Comparison of ENCODE assay signal across 22 cellular contexts in the genomic region with DNA sequence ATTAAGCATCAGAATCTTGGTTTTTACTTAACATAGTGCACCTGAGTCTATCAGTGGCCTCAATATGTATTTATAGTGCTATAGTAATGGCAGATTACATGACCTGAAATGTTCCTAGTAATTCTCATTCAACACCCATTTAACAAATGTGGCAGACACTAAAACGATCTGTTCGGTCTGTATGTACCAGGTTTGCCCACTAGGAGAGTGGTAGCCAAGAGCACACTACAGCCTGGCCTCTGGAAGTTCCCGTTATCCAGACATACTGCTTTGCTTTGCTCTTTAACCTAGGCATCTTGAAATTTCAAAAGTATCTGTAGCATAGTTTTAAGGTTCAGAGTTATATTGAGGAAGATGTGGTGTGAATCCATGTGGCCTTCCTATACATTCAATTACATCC.
"Had no signal": no experiment of that assay in that cellular context is flagged by ENCODE, and none has a peak within 500 bp of the region (broad histone marks: within the 10 kb centered on the region; RNA-seq: fewer than 3 reads in every experiment).

No MANE protein-coding gene starts in this region.

- H3K4me3 Mint-ChIP-seq: activated naive CD4-positive, alpha-beta T cell treated with anti-CD3 and anti-CD28 coated beads for 36 hours; activated naive CD8-positive, alpha-beta T cell treated with anti-CD3 and anti-CD28 coated beads, Interleukin-2, amount 50 U/mL, for 24 hours; naive thymus-derived CD4-positive, alpha-beta T cell; stimulated activated effector memory CD8-positive, alpha-beta T cell treated with anti-CD3 and anti-CD28 coated beads, Interleukin-12 subunit alpha, Interleukin-12 subunit beta, amount 100 ng/mL, for 72 hours had no signal

- ATAC-seq: activated naive CD8-positive, alpha-beta T cell treated with anti-CD3 and anti-CD28 coated beads, Interleukin-2, amount 50 U/mL, for 24 hours; left lobe of liver; mucosa of descending colon; naive thymus-derived CD4-positive, alpha-beta T cell; stimulated activated effector memory CD8-positive, alpha-beta T cell treated with anti-CD3 and anti-CD28 coated beads, Interleukin-12 subunit alpha, Interleukin-12 subunit beta, amount 100 ng/mL, for 72 hours had no signal

- DNase-seq: activated CD4-positive, alpha-beta T cell treated with anti-CD3 and anti-CD28 coated beads for 1 hour; activated CD4-positive, alpha-beta T cell treated with anti-CD3 and anti-CD28 coated beads, Interleukin-2, amount 50 U/mL, for 4 hours; activated naive CD4-positive, alpha-beta T cell treated with anti-CD3 and anti-CD28 coated beads for 36 hours; activated naive CD8-positive, alpha-beta T cell treated with anti-CD3 and anti-CD28 coated beads, Interleukin-2, amount 50 U/mL, for 24 hours; aorta; effector CD8-positive, alpha-beta T cell; foreskin melanocyte; head of caudate nucleus; mammary epithelial cell; mucosa of descending colon; naive thymus-derived CD4-positive, alpha-beta T cell; stimulated activated CD4-positive, alpha-beta T cell treated with anti-CD3 and anti-CD28 coated beads, Interleukin-12 subunit alpha, Interleukin-12 subunit beta, amount 100 ng/mL, for 4 hours; stimulated activated CD4-positive, alpha-beta T cell treated with anti-CD3 and anti-CD28 coated beads, Interleukin-2, amount 100 ng/mL, for 24 hours; T1000 had no signal

- H3K9me3 ChIP-seq: neutrophil, thoracic aorta had no signal

- FAIRE-seq: keratinocyte, urothelium cell line had no signal

- H3K4me3 ChIP-seq: mucosa of descending colon, thoracic aorta had no signal

- H3K36me3 Mint-ChIP-seq: naive thymus-derived CD4-positive, alpha-beta T cell; stimulated activated effector memory CD8-positive, alpha-beta T cell treated with anti-CD3 and anti-CD28 coated beads, Interleukin-12 subunit alpha, Interleukin-12 subunit beta, amount 100 ng/mL, for 72 hours had no signal

- H3K27ac ChIP-seq: neutrophil, parathyroid adenoma, thoracic aorta had no signal

- H3K36me3 ChIP-seq: neutrophil, thoracic aorta had no signal

- H3K9ac ChIP-seq: parathyroid adenoma had no signal

- H2AFZ ChIP-seq: parathyroid adenoma had no signal

- H3K4me1 Mint-ChIP-seq: activated naive CD8-positive, alpha-beta T cell treated with anti-CD3 and anti-CD28 coated beads, Interleukin-2, amount 50 U/mL, for 24 hours; naive thymus-derived CD4-positive, alpha-beta T cell; stimulated activated effector memory CD8-positive, alpha-beta T cell treated with anti-CD3 and anti-CD28 coated beads, Interleukin-12 subunit alpha, Interleukin-12 subunit beta, amount 100 ng/mL, for 72 hours had no signal

- H3K9me3 Mint-ChIP-seq: activated naive CD4-positive, alpha-beta T cell treated with anti-CD3 and anti-CD28 coated beads for 36 hours; activated naive CD8-positive, alpha-beta T cell treated with anti-CD3 and anti-CD28 coated beads, Interleukin-2, amount 50 U/mL, for 24 hours; activated T-helper 2 cell treated with anti-CD3 and anti-CD28 coated beads, Interferon-gamma antibody, Interleukin-2, Interleukin-4, amounts not matched to agents 10 μg/mL and 5 μg/mL and 100 μg/mL, durations not matched to agents 14 hours and 24 hours and 36 hours had no signal

- H3K27me3 ChIP-seq: neutrophil had no signal

- H3K4me1 ChIP-seq: parathyroid adenoma had no signal

- H3K27ac Mint-ChIP-seq: activated naive CD4-positive, alpha-beta T cell treated with anti-CD3 and anti-CD28 coated beads for 36 hours; activated naive CD8-positive, alpha-beta T cell treated with anti-CD3 and anti-CD28 coated beads, Interleukin-2, amount 50 U/mL, for 24 hours; activated T-helper 2 cell treated with anti-CD3 and anti-CD28 coated beads, Interferon-gamma antibody, Interleukin-2, Interleukin-4, amounts not matched to agents 10 μg/mL and 5 μg/mL and 100 μg/mL, durations not matched to agents 14 hours and 24 hours and 36 hours; naive thymus-derived CD4-positive, alpha-beta T cell; stimulated activated effector memory CD8-positive, alpha-beta T cell treated with anti-CD3 and anti-CD28 coated beads, Interleukin-12 subunit alpha, Interleukin-12 subunit beta, amount 100 ng/mL, for 72 hours had no signal

- H3K27me3 Mint-ChIP-seq: activated naive CD8-positive, alpha-beta T cell treated with anti-CD3 and anti-CD28 coated beads, Interleukin-2, amount 50 U/mL, for 24 hours; naive thymus-derived CD4-positive, alpha-beta T cell had no signal

- H3K79me2 ChIP-seq: parathyroid adenoma had no signal
